ENCODE assay signal across 13 cellular contexts in the genomic region with DNA sequence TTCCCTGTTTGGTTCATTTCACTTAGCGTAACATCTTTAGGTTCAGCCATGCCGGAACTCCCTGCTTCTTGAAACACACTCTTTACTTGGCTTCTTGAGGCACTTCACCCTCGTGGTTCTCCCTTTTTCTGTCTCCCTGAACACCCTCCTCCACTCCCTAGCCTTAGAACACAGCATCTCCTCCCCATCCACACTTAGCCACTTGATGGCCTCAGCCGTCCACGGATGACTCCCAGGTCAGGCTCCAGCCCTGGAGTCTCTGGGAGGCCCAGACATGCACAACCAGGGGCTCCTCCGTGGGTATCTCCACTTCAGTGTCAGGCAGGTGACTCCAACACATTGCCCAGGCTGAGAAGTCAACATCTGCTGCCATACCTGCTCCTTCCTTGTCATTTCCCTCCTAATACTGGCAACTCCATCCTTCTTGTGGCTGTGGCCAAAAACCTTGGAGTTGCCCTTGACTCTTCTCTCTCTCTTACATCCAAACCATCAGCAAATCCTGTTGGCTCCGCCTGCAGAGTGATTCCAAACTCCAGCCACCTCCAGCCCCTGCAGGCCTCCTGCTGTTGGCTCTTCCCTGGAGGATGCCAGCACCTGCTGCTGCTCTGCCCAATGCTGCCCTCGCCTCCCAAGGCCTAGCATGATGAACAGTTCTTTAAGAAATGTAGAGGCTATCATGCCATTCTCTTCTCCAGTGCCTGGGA. TPM values are rescaled to one million over a fixed set of nuclear protein-coding genes. Genes with fewer than 3 reads are reported as not detected.
A peak's percentile ranks its signal among the peaks of the same experiment; 100 is the strongest.
DNase-seq lines count a peak whose midpoint lies in the region; ATAC-seq and TF ChIP-seq lines count a peak whose summit lies in the region.
"Had no signal": no experiment of that assay in that cellular context is flagged by ENCODE, and none has a peak within 500 bp of the region (broad histone marks: within the 10 kb centered on the region; RNA-seq: fewer than 3 reads in every experiment).

No MANE protein-coding gene starts in this region.

- H3K27me3 ChIP-seq in GM23338 (ENCODE audit: insufficient read depth) (no peaks in the 10 kb centered on the region), adipocyte (replicated peaks; ENCODE audit: control insufficient read depth, insufficient read depth, low read length) (peaks cover 14% of the 10 kb centered on the region)

- no peaks in the 10 kb centered on the region for H3K36me3 Mint-ChIP-seq in GM23338 (ENCODE audit: low read depth)
- no peaks in the 10 kb centered on the region for H3K36me3 Mint-ChIP-seq in immature natural killer cell
- H3K36me3 Mint-ChIP-seq: memory B cell had no signal

- 0 out of 2 replicates have a peak, but pooled peaks cover 1% of the 10 kb centered on the region for H3K9me2 ChIP-seq in GM23338 (ENCODE audit: insufficient read depth)

- H2AFZ ChIP-seq in GM23338: no peak overlapping the region

- H4K20me1 ChIP-seq in GM23338 (replicated peaks; ENCODE audit: insufficient read depth): no peaks in the 10 kb centered on the region

- peak; percentile 13; the same call in 1 of the 3 replicates for ATAC-seq in GM23338
- ATAC-seq in GM21786 (IDR thresholded peaks at IDR 0.05; ENCODE audit: unreplicated experiment): no peak

- H3K9me3 Mint-ChIP-seq in GM23338 (no peaks in the 10 kb centered on the region), immature natural killer cell (no peaks in the 10 kb centered on the region)
- H3K9me3 Mint-ChIP-seq: activated B cell treated with CpG ODN at 0.5 μM for 24 hours, memory B cell had no signal

- H3K27me3 Mint-ChIP-seq in GM23338 (ENCODE audit: insufficient read depth, low read depth, poor library complexity) (peaks cover 4% of the 10 kb centered on the region), immature natural killer cell (ENCODE audit: low read depth in 3 of 3) (peaks cover 2 to 5% (median 3%) of the 10 kb centered on the region in 3 donors)

- H3K27ac ChIP-seq in GM23338 (ENCODE audit: low read depth): no peak overlapping the region

- no peaks in the 10 kb centered on the region for H3F3A ChIP-seq in GM23338 (replicated peaks; ENCODE audit: low read depth)

- H3K79me2 ChIP-seq in GM23338 (replicated peaks; ENCODE audit: insufficient read depth): no peaks in the 10 kb centered on the region

- H3K4me1 Mint-ChIP-seq in GM23338 (no peaks in the 10 kb centered on the region; the same call in 2 of the 3 replicates), immature natural killer cell (peaks cover 17 to 21% of the 10 kb centered on the region in 2 donors)
- H3K4me1 Mint-ChIP-seq: activated B cell treated with CpG ODN at 0.5 μM for 24 hours had no signal

- H3K4me2 ChIP-seq in GM23338: no peak overlapping the region

- H3K4me3 ChIP-seq in AG09309 (ENCODE audit: control insufficient read depth, low read depth, low read length): no peak overlapping the region
- H3K4me3 ChIP-seq in GM23338: no peak overlapping the region
- H3K4me3 ChIP-seq in adipocyte (ENCODE audit: low read length): no peak overlapping the region

- TF ChIP-seq CTCF in AG09309 (IDR thresholded peaks at IDR 0.05; ENCODE audit: control insufficient read depth, insufficient read depth, low read depth, low read length, missing control alignments): peak; percentile 54
- peak; percentile 23 to 63; a peak in 2 of 4 replicates for TF ChIP-seq CTCF in GM23338 (conservative IDR thresholded peaks at IDR 0.05; ENCODE audit: low read depth in 2 of 2)

- H3K4me1 ChIP-seq in GM23338 (ENCODE audit: insufficient read depth) (no peaks in the 10 kb centered on the region), adipocyte (ENCODE audit: control insufficient read depth, insufficient read depth, low read length) (peaks cover 8% of the 10 kb centered on the region)

- no peak overlapping the region for H3K9ac ChIP-seq in adipocyte (ENCODE audit: low read length)

- no peaks in the 10 kb centered on the region for H3K36me3 ChIP-seq in GM23338 (ENCODE audit: insufficient read depth)
- H3K36me3 ChIP-seq in adipocyte (ENCODE audit: control insufficient read depth, insufficient read depth, low read length, severe bottlenecking): no peaks in the 10 kb centered on the region

- DNase-seq in AG09309 (ENCODE audit: low read depth) (no peak), GM23338 (ENCODE audit: low spot score) (no peak), adipocyte (ENCODE audit: low read depth) (peak; percentile 55), immature natural killer cell (no peak), mesenteric fat pad (ENCODE audit: low spot score) (no peak), NCI-H510A treated with DMSO at 0.1 percent for 48 hours (lab: John Stamatoyannopoulos, UW) (no peak)
- DNase-seq in stimulated activated CD4-positive, alpha-beta T cell treated with anti-CD3 and anti-CD28 coated beads, Interleukin-12 subunit alpha, Interleukin-12 subunit beta, amount 100 ng/mL, for 4 hours: no peak
- DNase-seq: activated B cell treated with CpG ODN at 0.5 μM for 24 hours; GF-D8; NCI-H1105 treated with DMSO at 0.1 percent for 48 hours; stimulated activated CD4-positive, alpha-beta T cell treated with anti-CD3 and anti-CD28 coated beads, Interleukin-2, amount 100 ng/mL, for 48 hours had no signal

- H3K27ac Mint-ChIP-seq in GM23338 (no peak overlapping the region), immature natural killer cell (peak overlapping the region in 4 of 6 donors; percentile 22 to 84 (median 71))
- H3K27ac Mint-ChIP-seq: activated B cell treated with CpG ODN at 0.5 μM for 24 hours, memory B cell had no signal

- H3K9me3 ChIP-seq in adipocyte (ENCODE audit: control insufficient read depth, low read length): no peaks in the 10 kb centered on the region

- no peak overlapping the region for H3K4me3 Mint-ChIP-seq in GM23338
- no peak overlapping the region for H3K4me3 Mint-ChIP-seq in immature natural killer cell
- H3K4me3 Mint-ChIP-seq: activated B cell treated with CpG ODN at 0.5 μM for 24 hours, memory B cell had no signal

TF ChIP-seq in GM23338, 12 proteins besides CTCF, POLR2A, EP300 and RAD21 (continues in another document):
- TF ChIP-seq, protein P1, sequence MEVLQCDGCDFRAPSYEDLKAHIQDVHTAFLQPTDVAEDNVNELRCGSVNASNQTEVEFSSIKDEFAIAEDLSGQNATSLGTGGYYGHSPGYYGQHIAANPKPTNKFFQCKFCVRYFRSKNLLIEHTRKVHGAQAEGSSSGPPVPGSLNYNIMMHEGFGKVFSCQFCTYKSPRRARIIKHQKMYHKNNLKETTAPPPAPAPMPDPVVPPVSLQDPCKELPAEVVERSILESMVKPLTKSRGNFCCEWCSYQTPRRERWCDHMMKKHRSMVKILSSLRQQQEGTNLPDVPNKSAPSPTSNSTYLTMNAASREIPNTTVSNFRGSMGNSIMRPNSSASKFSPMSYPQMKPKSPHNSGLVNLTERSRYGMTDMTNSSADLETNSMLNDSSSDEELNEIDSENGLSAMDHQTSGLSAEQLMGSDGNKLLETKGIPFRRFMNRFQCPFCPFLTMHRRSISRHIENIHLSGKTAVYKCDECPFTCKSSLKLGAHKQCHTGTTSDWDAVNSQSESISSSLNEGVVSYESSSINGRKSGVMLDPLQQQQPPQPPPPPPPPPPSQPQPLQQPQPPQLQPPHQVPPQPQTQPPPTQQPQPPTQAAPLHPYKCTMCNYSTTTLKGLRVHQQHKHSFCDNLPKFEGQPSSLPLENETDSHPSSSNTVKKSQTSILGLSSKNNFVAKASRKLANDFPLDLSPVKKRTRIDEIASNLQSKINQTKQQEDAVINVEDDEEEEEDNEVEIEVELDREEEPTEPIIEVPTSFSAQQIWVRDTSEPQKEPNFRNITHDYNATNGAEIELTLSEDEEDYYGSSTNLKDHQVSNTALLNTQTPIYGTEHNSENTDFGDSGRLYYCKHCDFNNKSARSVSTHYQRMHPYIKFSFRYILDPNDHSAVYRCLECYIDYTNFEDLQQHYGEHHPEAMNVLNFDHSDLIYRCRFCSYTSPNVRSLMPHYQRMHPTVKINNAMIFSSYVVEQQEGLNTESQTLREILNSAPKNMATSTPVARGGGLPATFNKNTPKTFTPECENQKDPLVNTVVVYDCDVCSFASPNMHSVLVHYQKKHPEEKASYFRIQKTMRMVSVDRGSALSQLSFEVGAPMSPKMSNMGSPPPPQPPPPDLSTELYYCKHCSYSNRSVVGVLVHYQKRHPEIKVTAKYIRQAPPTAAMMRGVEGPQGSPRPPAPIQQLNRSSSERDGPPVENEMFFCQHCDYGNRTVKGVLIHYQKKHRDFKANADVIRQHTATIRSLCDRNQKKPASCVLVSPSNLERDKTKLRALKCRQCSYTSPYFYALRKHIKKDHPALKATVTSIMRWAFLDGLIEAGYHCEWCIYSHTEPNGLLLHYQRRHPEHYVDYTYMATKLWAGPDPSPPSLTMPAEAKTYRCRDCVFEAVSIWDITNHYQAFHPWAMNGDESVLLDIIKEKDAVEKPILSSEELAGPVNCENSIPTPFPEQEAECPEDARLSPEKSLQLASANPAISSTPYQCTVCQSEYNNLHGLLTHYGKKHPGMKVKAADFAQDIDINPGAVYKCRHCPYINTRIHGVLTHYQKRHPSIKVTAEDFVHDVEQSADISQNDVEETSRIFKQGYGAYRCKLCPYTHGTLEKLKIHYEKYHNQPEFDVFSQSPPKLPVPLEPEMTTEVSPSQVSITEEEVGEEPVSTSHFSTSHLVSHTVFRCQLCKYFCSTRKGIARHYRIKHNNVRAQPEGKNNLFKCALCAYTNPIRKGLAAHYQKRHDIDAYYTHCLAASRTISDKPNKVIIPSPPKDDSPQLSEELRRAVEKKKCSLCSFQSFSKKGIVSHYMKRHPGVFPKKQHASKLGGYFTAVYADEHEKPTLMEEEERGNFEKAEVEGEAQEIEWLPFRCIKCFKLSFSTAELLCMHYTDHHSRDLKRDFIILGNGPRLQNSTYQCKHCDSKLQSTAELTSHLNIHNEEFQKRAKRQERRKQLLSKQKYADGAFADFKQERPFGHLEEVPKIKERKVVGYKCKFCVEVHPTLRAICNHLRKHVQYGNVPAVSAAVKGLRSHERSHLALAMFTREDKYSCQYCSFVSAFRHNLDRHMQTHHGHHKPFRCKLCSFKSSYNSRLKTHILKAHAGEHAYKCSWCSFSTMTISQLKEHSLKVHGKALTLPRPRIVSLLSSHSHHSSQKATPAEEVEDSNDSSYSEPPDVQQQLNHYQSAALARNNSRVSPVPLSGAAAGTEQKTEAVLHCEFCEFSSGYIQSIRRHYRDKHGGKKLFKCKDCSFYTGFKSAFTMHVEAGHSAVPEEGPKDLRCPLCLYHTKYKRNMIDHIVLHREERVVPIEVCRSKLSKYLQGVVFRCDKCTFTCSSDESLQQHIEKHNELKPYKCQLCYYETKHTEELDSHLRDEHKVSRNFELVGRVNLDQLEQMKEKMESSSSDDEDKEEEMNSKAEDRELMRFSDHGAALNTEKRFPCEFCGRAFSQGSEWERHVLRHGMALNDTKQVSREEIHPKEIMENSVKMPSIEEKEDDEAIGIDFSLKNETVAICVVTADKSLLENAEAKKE (CRISPR knock-in tag; IDR thresholded peaks at IDR 0.05): no peak
- TF ChIP-seq CREB1 (CRISPR knock-in tag; IDR thresholded peaks at IDR 0.05; ENCODE audit: low read depth): no peak

RNA-seq across cellular contexts. Expression of gene INMT, which starts 8.4 kb away (rescaled TPM):
- 0.19 and 1.1 TPM in 2 replicates for total RNA-seq in GM23338 (2014; rRNA removed; shearing (Covaris generic))
- polyA plus RNA-seq in GM23338 (2016; fragmentation: Nextera tagmentation; extraction: Ambion mirVana) (0.38 and 0.79 TPM in 2 replicates), immature natural killer cell (not detected)
- 44.0 TPM for total RNA-seq in mesenteric fat pad

RNA-seq across cellular contexts. Expression of gene MINDY4, which starts 27.7 kb away (rescaled TPM):
- total RNA-seq in GM23338 (2014; rRNA removed; shearing (Covaris generic)): 3.1 and 4.4 TPM in 2 replicates
- 1.3 and 1.7 TPM in 2 replicates for polyA plus RNA-seq in GM23338 (2016; fragmentation: Nextera tagmentation; extraction: Ambion mirVana)
- under 1 TPM in 2 of 3 donors, not detected in 1; 0.45 to 0.71 TPM for polyA plus RNA-seq in immature natural killer cell
- total RNA-seq in mesenteric fat pad: 6.8 TPM

Comparison
In these comparisons a context has a peak if more than half of its experiments do, and no peak if none do; other contexts are left out.
1. RNA of gene INMT, which starts 8.4 kb away (total RNA-seq): 44.0 TPM in mesenteric fat pad (single experiment); 0.19 to 1.1 TPM in GM23338; every median in the first group is over 10 times any median in the second.